Comparison of ENCODE assay signal across 1 cellular context in the genomic region with DNA sequence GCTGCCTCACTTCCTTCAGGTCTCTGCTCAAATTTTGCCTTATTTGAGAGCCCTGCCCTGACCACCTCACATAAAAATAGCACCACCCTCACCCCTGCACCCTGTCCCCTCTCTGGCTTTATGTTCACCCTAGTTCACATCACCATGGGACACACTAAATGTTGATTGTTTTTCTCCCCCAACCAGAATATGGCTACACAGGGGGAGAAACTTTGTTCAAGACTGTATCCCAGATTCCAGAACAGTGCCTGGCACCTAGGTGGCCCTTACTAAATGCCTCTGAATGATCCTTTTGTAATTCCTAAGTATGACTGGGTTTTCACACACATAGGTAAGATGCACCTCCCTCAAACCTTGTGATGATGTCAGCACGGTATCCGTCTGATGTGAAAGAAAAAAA.
TF ChIP-seq lines count a peak whose summit lies in the region.

No MANE protein-coding gene starts in this region.

TF ChIP-seq in GM12878, 131 proteins besides CTCF, POLR2A, EP300 and RAD21:
- TF ChIP-seq LARP7 (IDR thresholded peaks at IDR 0.05) (no peak), BCL11A (IDR thresholded peaks at IDR 0.05; ENCODE audit: low read depth, low read length) (no peak), ZNF274 (IDR thresholded peaks at IDR 0.05; ENCODE audit: insufficient read depth, insufficient read length) (no peak)
